2 cellular contexts compared by ENCODE assay signal in the genomic region with DNA sequence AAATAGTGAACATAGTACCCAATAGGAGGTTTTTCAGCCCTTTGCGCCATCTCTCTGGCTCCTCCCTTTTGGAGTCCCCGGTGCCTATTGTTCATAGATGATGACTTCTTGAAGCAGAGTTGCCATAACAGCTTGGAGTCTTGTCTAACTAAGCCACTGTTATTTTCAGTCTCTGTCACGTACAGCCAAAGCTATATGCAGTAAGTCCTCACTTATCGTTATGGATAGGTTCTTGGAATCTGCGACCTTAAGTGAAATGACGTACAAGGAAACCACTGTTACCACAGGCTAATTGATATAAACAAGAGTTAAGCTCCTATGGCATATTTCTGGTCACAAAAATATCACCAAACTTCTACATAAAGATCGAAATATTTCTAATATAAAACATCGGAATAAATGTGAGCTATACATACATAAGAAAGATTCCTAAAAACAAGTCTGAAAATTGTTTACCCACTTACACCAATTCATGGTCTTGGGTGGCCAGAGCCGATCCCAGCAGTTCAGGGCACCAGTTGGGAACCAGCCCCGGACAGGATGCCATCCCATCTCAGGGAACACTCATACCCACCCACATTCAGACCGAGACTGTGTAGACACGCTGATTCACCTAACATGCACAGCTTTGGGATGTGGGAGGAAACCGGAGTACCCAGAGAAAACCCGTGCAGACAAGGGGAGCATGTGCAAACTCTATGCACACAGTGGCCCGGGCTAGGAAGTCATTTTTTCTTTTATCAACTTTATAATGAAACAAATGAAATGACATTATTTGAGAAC.
TF ChIP-seq lines count a peak whose summit lies in the region.

No MANE protein-coding gene starts in this region.

TF ChIP-seq in GM23338, 12 proteins besides CTCF, POLR2A, EP300 and RAD21 (continued from another document):
- no peak for TF ChIP-seq CREB1 (CRISPR knock-in tag; IDR thresholded peaks at IDR 0.05; ENCODE audit: low read depth)
- no peak for TF ChIP-seq EZH2phosphoT487 (IDR thresholded peaks at IDR 0.05; ENCODE audit: unreplicated experiment)
- TF ChIP-seq, protein P1, sequence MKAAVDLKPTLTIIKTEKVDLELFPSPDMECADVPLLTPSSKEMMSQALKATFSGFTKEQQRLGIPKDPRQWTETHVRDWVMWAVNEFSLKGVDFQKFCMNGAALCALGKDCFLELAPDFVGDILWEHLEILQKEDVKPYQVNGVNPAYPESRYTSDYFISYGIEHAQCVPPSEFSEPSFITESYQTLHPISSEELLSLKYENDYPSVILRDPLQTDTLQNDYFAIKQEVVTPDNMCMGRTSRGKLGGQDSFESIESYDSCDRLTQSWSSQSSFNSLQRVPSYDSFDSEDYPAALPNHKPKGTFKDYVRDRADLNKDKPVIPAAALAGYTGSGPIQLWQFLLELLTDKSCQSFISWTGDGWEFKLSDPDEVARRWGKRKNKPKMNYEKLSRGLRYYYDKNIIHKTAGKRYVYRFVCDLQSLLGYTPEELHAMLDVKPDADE (IDR thresholded peaks at IDR 0.05) = no peak
- TF ChIP-seq NANOG (IDR thresholded peaks at IDR 0.05; ENCODE audit: borderline replicate concordance) = no peak
- no peak for TF ChIP-seq ZNF114 (CRISPR knock-in tag; IDR thresholded peaks at IDR 0.05)
- TF ChIP-seq JUNB (IDR thresholded peaks at IDR 0.05; ENCODE audit: unreplicated experiment) = no peak
- TF ChIP-seq, protein P2, sequence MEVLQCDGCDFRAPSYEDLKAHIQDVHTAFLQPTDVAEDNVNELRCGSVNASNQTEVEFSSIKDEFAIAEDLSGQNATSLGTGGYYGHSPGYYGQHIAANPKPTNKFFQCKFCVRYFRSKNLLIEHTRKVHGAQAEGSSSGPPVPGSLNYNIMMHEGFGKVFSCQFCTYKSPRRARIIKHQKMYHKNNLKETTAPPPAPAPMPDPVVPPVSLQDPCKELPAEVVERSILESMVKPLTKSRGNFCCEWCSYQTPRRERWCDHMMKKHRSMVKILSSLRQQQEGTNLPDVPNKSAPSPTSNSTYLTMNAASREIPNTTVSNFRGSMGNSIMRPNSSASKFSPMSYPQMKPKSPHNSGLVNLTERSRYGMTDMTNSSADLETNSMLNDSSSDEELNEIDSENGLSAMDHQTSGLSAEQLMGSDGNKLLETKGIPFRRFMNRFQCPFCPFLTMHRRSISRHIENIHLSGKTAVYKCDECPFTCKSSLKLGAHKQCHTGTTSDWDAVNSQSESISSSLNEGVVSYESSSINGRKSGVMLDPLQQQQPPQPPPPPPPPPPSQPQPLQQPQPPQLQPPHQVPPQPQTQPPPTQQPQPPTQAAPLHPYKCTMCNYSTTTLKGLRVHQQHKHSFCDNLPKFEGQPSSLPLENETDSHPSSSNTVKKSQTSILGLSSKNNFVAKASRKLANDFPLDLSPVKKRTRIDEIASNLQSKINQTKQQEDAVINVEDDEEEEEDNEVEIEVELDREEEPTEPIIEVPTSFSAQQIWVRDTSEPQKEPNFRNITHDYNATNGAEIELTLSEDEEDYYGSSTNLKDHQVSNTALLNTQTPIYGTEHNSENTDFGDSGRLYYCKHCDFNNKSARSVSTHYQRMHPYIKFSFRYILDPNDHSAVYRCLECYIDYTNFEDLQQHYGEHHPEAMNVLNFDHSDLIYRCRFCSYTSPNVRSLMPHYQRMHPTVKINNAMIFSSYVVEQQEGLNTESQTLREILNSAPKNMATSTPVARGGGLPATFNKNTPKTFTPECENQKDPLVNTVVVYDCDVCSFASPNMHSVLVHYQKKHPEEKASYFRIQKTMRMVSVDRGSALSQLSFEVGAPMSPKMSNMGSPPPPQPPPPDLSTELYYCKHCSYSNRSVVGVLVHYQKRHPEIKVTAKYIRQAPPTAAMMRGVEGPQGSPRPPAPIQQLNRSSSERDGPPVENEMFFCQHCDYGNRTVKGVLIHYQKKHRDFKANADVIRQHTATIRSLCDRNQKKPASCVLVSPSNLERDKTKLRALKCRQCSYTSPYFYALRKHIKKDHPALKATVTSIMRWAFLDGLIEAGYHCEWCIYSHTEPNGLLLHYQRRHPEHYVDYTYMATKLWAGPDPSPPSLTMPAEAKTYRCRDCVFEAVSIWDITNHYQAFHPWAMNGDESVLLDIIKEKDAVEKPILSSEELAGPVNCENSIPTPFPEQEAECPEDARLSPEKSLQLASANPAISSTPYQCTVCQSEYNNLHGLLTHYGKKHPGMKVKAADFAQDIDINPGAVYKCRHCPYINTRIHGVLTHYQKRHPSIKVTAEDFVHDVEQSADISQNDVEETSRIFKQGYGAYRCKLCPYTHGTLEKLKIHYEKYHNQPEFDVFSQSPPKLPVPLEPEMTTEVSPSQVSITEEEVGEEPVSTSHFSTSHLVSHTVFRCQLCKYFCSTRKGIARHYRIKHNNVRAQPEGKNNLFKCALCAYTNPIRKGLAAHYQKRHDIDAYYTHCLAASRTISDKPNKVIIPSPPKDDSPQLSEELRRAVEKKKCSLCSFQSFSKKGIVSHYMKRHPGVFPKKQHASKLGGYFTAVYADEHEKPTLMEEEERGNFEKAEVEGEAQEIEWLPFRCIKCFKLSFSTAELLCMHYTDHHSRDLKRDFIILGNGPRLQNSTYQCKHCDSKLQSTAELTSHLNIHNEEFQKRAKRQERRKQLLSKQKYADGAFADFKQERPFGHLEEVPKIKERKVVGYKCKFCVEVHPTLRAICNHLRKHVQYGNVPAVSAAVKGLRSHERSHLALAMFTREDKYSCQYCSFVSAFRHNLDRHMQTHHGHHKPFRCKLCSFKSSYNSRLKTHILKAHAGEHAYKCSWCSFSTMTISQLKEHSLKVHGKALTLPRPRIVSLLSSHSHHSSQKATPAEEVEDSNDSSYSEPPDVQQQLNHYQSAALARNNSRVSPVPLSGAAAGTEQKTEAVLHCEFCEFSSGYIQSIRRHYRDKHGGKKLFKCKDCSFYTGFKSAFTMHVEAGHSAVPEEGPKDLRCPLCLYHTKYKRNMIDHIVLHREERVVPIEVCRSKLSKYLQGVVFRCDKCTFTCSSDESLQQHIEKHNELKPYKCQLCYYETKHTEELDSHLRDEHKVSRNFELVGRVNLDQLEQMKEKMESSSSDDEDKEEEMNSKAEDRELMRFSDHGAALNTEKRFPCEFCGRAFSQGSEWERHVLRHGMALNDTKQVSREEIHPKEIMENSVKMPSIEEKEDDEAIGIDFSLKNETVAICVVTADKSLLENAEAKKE (CRISPR knock-in tag; IDR thresholded peaks at IDR 0.05) = no peak

TF ChIP-seq in H1, 55 proteins besides CTCF, POLR2A, EP300 and RAD21 (continued from another document):
- TF ChIP-seq, protein P3, sequence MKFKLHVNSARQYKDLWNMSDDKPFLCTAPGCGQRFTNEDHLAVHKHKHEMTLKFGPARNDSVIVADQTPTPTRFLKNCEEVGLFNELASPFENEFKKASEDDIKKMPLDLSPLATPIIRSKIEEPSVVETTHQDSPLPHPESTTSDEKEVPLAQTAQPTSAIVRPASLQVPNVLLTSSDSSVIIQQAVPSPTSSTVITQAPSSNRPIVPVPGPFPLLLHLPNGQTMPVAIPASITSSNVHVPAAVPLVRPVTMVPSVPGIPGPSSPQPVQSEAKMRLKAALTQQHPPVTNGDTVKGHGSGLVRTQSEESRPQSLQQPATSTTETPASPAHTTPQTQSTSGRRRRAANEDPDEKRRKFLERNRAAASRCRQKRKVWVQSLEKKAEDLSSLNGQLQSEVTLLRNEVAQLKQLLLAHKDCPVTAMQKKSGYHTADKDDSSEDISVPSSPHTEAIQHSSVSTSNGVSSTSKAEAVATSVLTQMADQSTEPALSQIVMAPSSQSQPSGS (IDR thresholded peaks at IDR 0.05; ENCODE audit: low read length) = no peak
- TF ChIP-seq NRF1 (IDR thresholded peaks at IDR 0.05; ENCODE audit: low read depth, low read length) (no peak), JUN (IDR thresholded peaks at IDR 0.05; ENCODE audit: low read depth, low read length) (no peak), SP2 (IDR thresholded peaks at IDR 0.05; ENCODE audit: low read length) (no peak), BRCA1 (IDR thresholded peaks at IDR 0.05; ENCODE audit: low read depth, low read length) (no peak), TBP (IDR thresholded peaks at IDR 0.05; ENCODE audit: low read depth, low read length) (no peak), KDM4A (IDR thresholded peaks at IDR 0.05; ENCODE audit: low read depth, low read length, severe bottlenecking) (no peak), CBX8 (IDR thresholded peaks at IDR 0.05; ENCODE audit: borderline replicate concordance, low read depth, low read length) (no peak), RFX5 (IDR thresholded peaks at IDR 0.05; ENCODE audit: borderline replicate concordance, low read depth, low read length) (no peak), SIX5 (IDR thresholded peaks at IDR 0.05; ENCODE audit: low read depth, low read length) (no peak), EZH2 (IDR thresholded peaks at IDR 0.05; ENCODE audit: low read depth, low read length, severe bottlenecking) (no peak), BCL11A (IDR thresholded peaks at IDR 0.05; ENCODE audit: low read depth in 2 of 2, low read length in 2 of 2) (no peak)
